ENCODE assay signal across 1 cellular context in genomic region chr14:20609215-20610001, GRCh38.
TF ChIP-seq lines count a peak whose summit lies in the region.

No MANE protein-coding gene starts in this region.

TF ChIP-seq in K562, 482 proteins besides CTCF, POLR2A, EP300 and RAD21 (continues in another document):
- no peak for TF ChIP-seq E2F4 (CRISPR knock-in tag; IDR thresholded peaks at IDR 0.05; ENCODE audit: low read depth)
- peak; percentile 59 for TF ChIP-seq BDP1 (IDR thresholded peaks at IDR 0.05; ENCODE audit: insufficient read depth, insufficient read length)
- peak; percentile 75; the same call in 1 of the 2 replicates for TF ChIP-seq HMGXB4 (CRISPR knock-in tag; IDR thresholded peaks at IDR 0.05)
- no peak for TF ChIP-seq ZNF263 (CRISPR knock-in tag; IDR thresholded peaks at IDR 0.05; ENCODE audit: borderline replicate concordance)
- no peak for TF ChIP-seq KAT8 (IDR thresholded peaks at IDR 0.05; ENCODE audit: low read depth)
- TF ChIP-seq RBFOX2 (IDR thresholded peaks at IDR 0.05; ENCODE audit: low read depth, low read length): peak; percentile 56
- TF ChIP-seq YBX1 (IDR thresholded peaks at IDR 0.05): no peak
- TF ChIP-seq ILF3 (IDR thresholded peaks at IDR 0.05; ENCODE audit: borderline replicate concordance): no peak
- peak; percentile 74 for TF ChIP-seq ZBTB40 (IDR thresholded peaks at IDR 0.05)
- TF ChIP-seq ZBTB40 (CRISPR knock-in tag; IDR thresholded peaks at IDR 0.05): no peak
- TF ChIP-seq PHF21A (IDR thresholded peaks at IDR 0.05; ENCODE audit: borderline replicate concordance, low read depth): no peak
- no peak for TF ChIP-seq KHSRP (IDR thresholded peaks at IDR 0.05)
- 0 out of 2 replicates have a peak, but pooled peaks have one; percentile 26 for TF ChIP-seq LEF1 (IDR thresholded peaks at IDR 0.05)
- 0 out of 2 replicates have a peak, but pooled peaks have one; percentile 29 for TF ChIP-seq CREM (IDR thresholded peaks at IDR 0.05; ENCODE audit: low read depth)
- TF ChIP-seq ZNF140 (CRISPR knock-in tag; IDR thresholded peaks at IDR 0.05): no peak
- TF ChIP-seq KLF16 (IDR thresholded peaks at IDR 0.05): 0 out of 2 replicates have a peak, but pooled peaks have one; percentile 28
- TF ChIP-seq SIN3A (IDR thresholded peaks at IDR 0.05; ENCODE audit: borderline replicate concordance in 2 of 2, control insufficient read depth in 1 of 2, low read depth in 2 of 2, low read length in 2 of 2): no peak
- no peak for TF ChIP-seq RFX7 (CRISPR knock-in tag; IDR thresholded peaks at IDR 0.05)
- no peak for TF ChIP-seq CBX1 (IDR thresholded peaks at IDR 0.05; ENCODE audit: low read depth)
- no peak for TF ChIP-seq ARHGAP35 (IDR thresholded peaks at IDR 0.05; ENCODE audit: partially characterized antibody)
- peak; percentile 28 for TF ChIP-seq POLR3G (IDR thresholded peaks at IDR 0.05; ENCODE audit: extremely low read depth, insufficient read length, insufficient replicate concordance)
- TF ChIP-seq TEAD2 (tag; IDR thresholded peaks at IDR 0.05): no peak
- TF ChIP-seq HDAC1 (IDR thresholded peaks at IDR 0.05): 0 out of 4 replicates have a peak, but pooled peaks of 1 of the 2 experiments have one; percentile 43
- peak; percentile 41; the same call in 1 of the 2 replicates for TF ChIP-seq GATAD2B (IDR thresholded peaks at IDR 0.05; ENCODE audit: borderline replicate concordance)
- no peak for TF ChIP-seq POLR2B (IDR thresholded peaks at IDR 0.05; ENCODE audit: low read depth, partially characterized antibody)
- peak; percentile 56 for TF ChIP-seq E2F8 (IDR thresholded peaks at IDR 0.05; ENCODE audit: low read depth, partially characterized antibody)
- peak in 1 of 2 experiments; percentile 24; a peak in 1 of 4 replicates for TF ChIP-seq NRF1 (conservative IDR thresholded peaks at IDR 0.05 in 1 of 2, IDR thresholded peaks at IDR 0.05 in 1 of 2)
- no peak for TF ChIP-seq ZNF197 (CRISPR knock-in tag; IDR thresholded peaks at IDR 0.05; ENCODE audit: low read depth)
- TF ChIP-seq HOXB6 (CRISPR knock-in tag; IDR thresholded peaks at IDR 0.05; ENCODE audit: borderline replicate concordance): no peak
- no peak for TF ChIP-seq SRSF7 (optimal IDR thresholded peaks at IDR 0.05; ENCODE audit: low read depth, low read length)
- 0 out of 2 replicates have a peak, but pooled peaks have one; percentile 37 for TF ChIP-seq SMARCA5 (IDR thresholded peaks at IDR 0.05)
- TF ChIP-seq HNRNPL (IDR thresholded peaks at IDR 0.05; ENCODE audit: low read depth, low read length): no peak
- no peak for TF ChIP-seq ZNF76 (CRISPR knock-in tag; IDR thresholded peaks at IDR 0.05; ENCODE audit: borderline replicate concordance)
- TF ChIP-seq TEAD4 (IDR thresholded peaks at IDR 0.05; ENCODE audit: low read length): peak; percentile 57
- no peak for TF ChIP-seq TEAD4 (CRISPR knock-in tag; IDR thresholded peaks at IDR 0.05; ENCODE audit: borderline replicate concordance)
- peak; percentile 89 for TF ChIP-seq STAG1 (CRISPR knock-in tag; IDR thresholded peaks at IDR 0.05; ENCODE audit: borderline replicate concordance)
- TF ChIP-seq ZNF77 (CRISPR knock-in tag; IDR thresholded peaks at IDR 0.05): no peak
- TF ChIP-seq ARNT (IDR thresholded peaks at IDR 0.05): peak in 1 of 2 experiments; percentile 50; a peak in 1 of 4 replicates
- TF ChIP-seq SOX6 (IDR thresholded peaks at IDR 0.05): 0 out of 2 replicates have a peak, but pooled peaks have one; percentile 14
- TF ChIP-seq BRD9 (IDR thresholded peaks at IDR 0.05; ENCODE audit: low read depth, partially characterized antibody): peak; percentile 79
- peak; percentile 51; the same call in 1 of the 2 replicates for TF ChIP-seq NFIC (IDR thresholded peaks at IDR 0.05)
- TF ChIP-seq SMC3 (conservative IDR thresholded peaks at IDR 0.05; ENCODE audit: insufficient read depth, low read depth, low read length): peak; percentile 70
- no peak for TF ChIP-seq RBM17 (IDR thresholded peaks at IDR 0.05; ENCODE audit: borderline replicate concordance, low read depth, low read length)
- no peak for TF ChIP-seq ZFP1 (CRISPR knock-in tag; IDR thresholded peaks at IDR 0.05)
- TF ChIP-seq MAZ (CRISPR knock-in tag; conservative IDR thresholded peaks at IDR 0.05 in 1 of 2, IDR thresholded peaks at IDR 0.05 in 1 of 2): peak in 1 of 2 experiments; percentile 25; a peak in 1 of 4 replicates
- 0 out of 2 replicates have a peak, but pooled peaks have one; percentile 26 for TF ChIP-seq ATF7 (IDR thresholded peaks at IDR 0.05)
- TF ChIP-seq ZNF592 (IDR thresholded peaks at IDR 0.05): peak; percentile 48; the same call in 1 of the 2 replicates
- 0 out of 2 replicates have a peak, but pooled peaks have one; percentile 29 for TF ChIP-seq CXXC5 (CRISPR knock-in tag; IDR thresholded peaks at IDR 0.05)
- peak in 1 of 2 experiments; percentile 65 for TF ChIP-seq NCOA2 (IDR thresholded peaks at IDR 0.05; ENCODE audit: partially characterized antibody in 2 of 2)
